Comparison of ENCODE assay signal across 22 cellular contexts in the genomic region with DNA sequence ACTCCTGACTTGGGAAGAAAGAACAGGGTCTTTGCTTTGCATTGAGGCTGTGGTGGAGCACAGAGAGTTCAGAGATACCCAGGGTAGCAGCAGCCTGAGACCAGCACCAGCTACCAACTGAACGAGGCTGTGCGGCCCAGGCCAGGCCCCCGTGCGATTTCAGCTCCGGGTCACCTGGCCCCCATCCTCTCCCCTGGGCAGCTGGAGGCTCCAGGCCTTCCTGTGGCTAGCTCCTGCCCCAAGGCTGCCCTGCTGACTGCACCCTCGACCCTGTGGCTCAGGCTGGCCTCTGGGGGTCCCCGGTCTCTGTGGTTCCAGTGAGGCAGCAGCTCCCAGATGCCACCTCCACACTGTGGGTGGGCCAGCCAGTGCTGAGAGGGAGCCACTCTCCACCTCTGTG. TPM values are rescaled to one million over a fixed set of nuclear protein-coding genes. Genes with fewer than 3 reads are reported as not detected.
"Had no signal": no experiment of that assay in that cellular context is flagged by ENCODE, and none has a peak within 500 bp of the region (broad histone marks: within the 10 kb centered on the region; RNA-seq: fewer than 3 reads in every experiment).

No MANE protein-coding gene starts in this region.

- H3K36me3 Mint-ChIP-seq: activated CD8-positive, alpha-beta memory T cell treated with anti-CD3 and anti-CD28 coated beads, Interleukin-2, amount 10 ng/mL, durations not matched to agents 7 days and 5 days had no signal

- H3K4me3 Mint-ChIP-seq: activated CD4-positive, alpha-beta T cell treated with anti-CD3 and anti-CD28 coated beads, Interleukin-2, amount 10 ng/mL, durations not matched to agents 7 days and 5 days; activated CD8-positive, alpha-beta memory T cell treated with anti-CD3 and anti-CD28 coated beads, Interleukin-2, amount 10 ng/mL, durations not matched to agents 7 days and 5 days; activated CD8-positive, alpha-beta T cell treated with anti-CD3 and anti-CD28 coated beads for 36 hours; activated T-helper 1 cell treated with anti-CD3 and anti-CD28 coated beads, Interleukin-12 subunit alpha, Interleukin-12 subunit beta, Interleukin-2, Interleukin-4 antibody, amounts not matched to agents 30 ng/mL and 10 ng/mL and 1 ng/mL, durations not matched to agents 14 hours and 24 hours and 36 hours; effector memory CD8-positive, alpha-beta T cell; nephron progenitor cell; T-cell; T-helper 2 cell treated with Interferon-gamma antibody and Interleukin-4, amounts not matched to agents 5 μg/mL and 100 μg/mL, for 36 hours had no signal

- H3K27ac ChIP-seq: tibial artery, uterus, WERI-Rb-1 had no signal

- H3K27ac Mint-ChIP-seq: activated CD4-positive, alpha-beta T cell treated with anti-CD3 and anti-CD28 coated beads, Interleukin-2, amount 10 ng/mL, durations not matched to agents 7 days and 5 days; activated CD8-positive, alpha-beta memory T cell treated with anti-CD3 and anti-CD28 coated beads, Interleukin-2, amount 10 ng/mL, durations not matched to agents 7 days and 5 days; activated CD8-positive, alpha-beta T cell treated with anti-CD3 and anti-CD28 coated beads for 36 hours; activated T-helper 1 cell treated with anti-CD3 and anti-CD28 coated beads, Interleukin-12 subunit alpha, Interleukin-12 subunit beta, Interleukin-2, Interleukin-4 antibody, amounts not matched to agents 30 ng/mL and 10 ng/mL and 1 ng/mL, durations not matched to agents 14 hours and 24 hours and 36 hours; effector memory CD8-positive, alpha-beta T cell; T-cell; T-helper 2 cell treated with Interferon-gamma antibody and Interleukin-4, amounts not matched to agents 5 μg/mL and 100 μg/mL, for 36 hours had no signal

- H3K9me3 Mint-ChIP-seq: activated CD4-positive, alpha-beta T cell treated with anti-CD3 and anti-CD28 coated beads, Interleukin-2, amount 10 ng/mL, durations not matched to agents 7 days and 5 days; activated CD8-positive, alpha-beta T cell treated with anti-CD3 and anti-CD28 coated beads for 36 hours; activated T-helper 1 cell treated with anti-CD3 and anti-CD28 coated beads, Interleukin-12 subunit alpha, Interleukin-12 subunit beta, Interleukin-2, Interleukin-4 antibody, amounts not matched to agents 30 ng/mL and 10 ng/mL and 1 ng/mL, durations not matched to agents 14 hours and 24 hours and 36 hours; effector memory CD8-positive, alpha-beta T cell; nephron progenitor cell; T-cell; T-helper 2 cell treated with Interferon-gamma antibody and Interleukin-4, amounts not matched to agents 5 μg/mL and 100 μg/mL, for 36 hours had no signal

- H3K27me3 Mint-ChIP-seq: activated CD4-positive, alpha-beta T cell treated with anti-CD3 and anti-CD28 coated beads, Interleukin-2, amount 10 ng/mL, durations not matched to agents 7 days and 5 days; activated CD8-positive, alpha-beta memory T cell treated with anti-CD3 and anti-CD28 coated beads, Interleukin-2, amount 10 ng/mL, durations not matched to agents 7 days and 5 days; activated CD8-positive, alpha-beta T cell treated with anti-CD3 and anti-CD28 coated beads for 36 hours; brain; T-cell had no signal

- H3K4me1 Mint-ChIP-seq: activated CD4-positive, alpha-beta T cell treated with anti-CD3 and anti-CD28 coated beads, Interleukin-2, amount 10 ng/mL, durations not matched to agents 7 days and 5 days had no signal

- H3K4me1 ChIP-seq: tibial artery, uterus had no signal

- H3K4me3 ChIP-seq: tibial artery, uterus had no signal

- H3K36me3 ChIP-seq: uterus had no signal

- ATAC-seq: activated CD8-positive, alpha-beta memory T cell treated with anti-CD3 and anti-CD28 coated beads, Interleukin-2, amount 10 ng/mL, durations not matched to agents 7 days and 5 days; activated CD8-positive, alpha-beta T cell treated with anti-CD3 and anti-CD28 coated beads for 36 hours; effector memory CD8-positive, alpha-beta T cell; stimulated activated naive CD8-positive, alpha-beta T cell treated with anti-CD3 and anti-CD28 coated beads, Interleukin-15, Interleukin-2, amounts not matched to agents 100 U/mL and 50 U/mL, for 24 hours; T-cell had no signal

- H3K27me3 ChIP-seq: uterus had no signal

- DNase-seq: activated CD4-positive, alpha-beta T cell treated with anti-CD3 and anti-CD28 coated beads, Interleukin-2, amount 10 ng/mL, durations not matched to agents 7 days and 5 days; activated CD4-positive, CD25-positive, alpha-beta regulatory T cell treated with anti-CD3 and anti-CD28 coated beads, Interleukin-2, amount 50 U/mL, for 72 hours; activated CD8-positive, alpha-beta memory T cell treated with anti-CD3 and anti-CD28 coated beads, Interleukin-2, amount 10 ng/mL, durations not matched to agents 7 days and 5 days; activated CD8-positive, alpha-beta T cell treated with anti-CD3 and anti-CD28 coated beads for 36 hours; activated gamma-delta T cell; activated naive CD4-positive, alpha-beta T cell treated with anti-CD3 and anti-CD28 coated beads, Interleukin-2, amount 50 U/mL, for 16 hours; central memory CD4-positive, alpha-beta T cell; dermis blood vessel endothelial cell; effector memory CD8-positive, alpha-beta T cell; hippocampal formation; left ventricle myocardium superior; nephron progenitor cell; stimulated activated CD4-positive, alpha-beta T cell treated with anti-CD3 and anti-CD28 coated beads, Interleukin-12 subunit alpha, Interleukin-12 subunit beta, amount 100 ng/mL, for 4 hours; stimulated activated CD4-positive, alpha-beta T cell treated with anti-CD3 and anti-CD28 coated beads, Interleukin-4, amount 100 ng/mL, for 4 hours; stimulated activated naive CD8-positive, alpha-beta T cell treated with anti-CD3 and anti-CD28 coated beads, Interleukin-15, Interleukin-2, amounts not matched to agents 100 U/mL and 50 U/mL, for 24 hours; T-cell; tibial artery; uterus; WERI-Rb-1 had no signal

- H3K9me3 ChIP-seq: tibial artery, uterus had no signal

RNA-seq across cellular contexts. Expression of a gene that starts 52.8 kb away (rescaled TPM):
- total RNA-seq: activated T-helper 1 cell treated with anti-CD3 and anti-CD28 coated beads, Interleukin-12 subunit alpha, Interleukin-12 subunit beta, Interleukin-2, Interleukin-4 antibody, amounts not matched to agents 30 ng/mL and 10 ng/mL and 1 ng/mL, durations not matched to agents 14 hours and 24 hours and 36 hours had no signal
